24 cellular contexts compared by ENCODE assay signal in genomic region chr1:29607236-29607635, GRCh38.
DNase-seq lines count a peak whose midpoint lies in the region; FAIRE-seq and TF ChIP-seq lines count a peak whose summit lies in the region.
"Had no signal": no experiment of that assay in that cellular context is flagged by ENCODE, and none has a peak within 500 bp of the region (broad histone marks: within the 10 kb centered on the region; RNA-seq: fewer than 3 reads in every experiment).

No MANE protein-coding gene starts in this region.

- no peaks in the 10 kb centered on the region for H3K79me1 ChIP-seq in neuronal stem cell (ENCODE audit: low read depth, low read length)

- H3K23ac ChIP-seq in neuronal stem cell (ENCODE audit: low read depth, low read length, poor library complexity) = no peak overlapping the region

- FAIRE-seq in GM12892 (lab: Jason Lieb, UNC) = no peak
- FAIRE-seq: D721Med, GM19239 had no signal

- H3K36me3 ChIP-seq in HEK293 (ENCODE audit: control insufficient read depth in 2 of 2, insufficient read depth in 1 of 2, low read length in 2 of 2) (no peaks in the 10 kb centered on the region), neuronal stem cell (replicated peaks in 1 of 2; ENCODE audit: control insufficient read depth in 2 of 2, insufficient read depth in 2 of 2, low read length in 2 of 2) (no peaks in the 10 kb centered on the region)
- H3K36me3 ChIP-seq: BLaER1, Peyer's patch had no signal

- no peaks in the 10 kb centered on the region for H3K27me3 ChIP-seq in neuronal stem cell (ENCODE audit: control insufficient read depth in 3 of 3, insufficient read depth in 3 of 3, low read depth in 1 of 3, low read length in 3 of 3)
- H3K27me3 ChIP-seq: BLaER1, Peyer's patch had no signal

- H2BK12ac ChIP-seq in neuronal stem cell (ENCODE audit: low read length) = no peak overlapping the region

- no peak for TF ChIP-seq POLR2A in GM12892 (IDR thresholded peaks at IDR 0.05; ENCODE audit: low read depth, low read length)

- no peak overlapping the region for H2AFZ ChIP-seq in neuronal stem cell (ENCODE audit: low read length)

- no peak overlapping the region for H4K91ac ChIP-seq in neuronal stem cell (ENCODE audit: low read depth, low read length, poor library complexity)

- no peak overlapping the region for H2AK5ac ChIP-seq in neuronal stem cell (ENCODE audit: low read depth, low read length)

- H3K4me2 ChIP-seq in neuronal stem cell (ENCODE audit: insufficient read depth, low read length, poor library complexity, severe bottlenecking) = no peak overlapping the region
- H3K4me2 ChIP-seq: BLaER1, KMS-11 had no signal

- no peak overlapping the region for H3K14ac ChIP-seq in neuronal stem cell (ENCODE audit: low read length)

- peak; percentile 27 for DNase-seq in DMS79 treated with DMSO at 0.1 percent for 48 hours (lab: John Stamatoyannopoulos, UW)
- no peak for DNase-seq in DMS79 (lab: John Stamatoyannopoulos, UW)
- peak; percentile 31 for DNase-seq in RPMI7951 (ENCODE audit: low read depth)
- DNase-seq in neuronal stem cell (ENCODE audit: low spot score) = peak; percentile 9
- no peak for DNase-seq in SHP77 treated with DMSO at 0.1 percent for 48 hours (lab: John Stamatoyannopoulos, UW)
- DNase-seq in activated T-cell treated with anti-CD3 and anti-CD28 coated beads, Interleukin-2, amount 50 U/mL, for 1 hour = no peak
- DNase-seq in GM12892 (ENCODE audit: insufficient read length) = no peak
- DNase-seq: 8988T; CD4-positive, alpha-beta T cell; H7; IMR-90; NCI-H1092; NCI-H1417 treated with DMSO at 0.1 percent for 48 hours; NCI-H1694 treated with DMSO at 0.1 percent for 48 hours; NCI-H2081 treated with DMSO at 0.1 percent for 48 hours; NCI-H446 treated with DMSO at 0.1 percent for 48 hours; NCI-H526 treated with DMSO at 0.1 percent for 48 hours; Peyer's patch; T-helper 2 cell had no signal

- no peak overlapping the region for H3K27ac ChIP-seq in HEK293 (ENCODE audit: extremely low read depth, low read depth, low read length)
- no peak overlapping the region for H3K27ac ChIP-seq in neuronal stem cell (replicated peaks; ENCODE audit: low read length)
- H3K27ac ChIP-seq: BLaER1, KMS-11, Peyer's patch had no signal

- H2BK120ac ChIP-seq in neuronal stem cell (ENCODE audit: low read depth, low read length) = no peak overlapping the region

- H3K9ac ChIP-seq in neuronal stem cell (ENCODE audit: low read depth, low read length, poor library complexity) = no peak overlapping the region
- H3K9ac ChIP-seq: BLaER1, KMS-11 had no signal

- H3K9me3 ChIP-seq in HEK293 (ENCODE audit: control insufficient read depth, insufficient read depth, low read depth, low read length) (no peaks in the 10 kb centered on the region), neuronal stem cell (replicated peaks in 1 of 2; ENCODE audit: control insufficient read depth in 2 of 2, insufficient read depth in 1 of 2, low read depth in 1 of 2, low read length in 2 of 2) (no peaks in the 10 kb centered on the region)
- H3K9me3 ChIP-seq: Peyer's patch had no signal

- TF ChIP-seq CTCF in HEK293 (tag by site-specific recombination; IDR thresholded peaks at IDR 0.05) = no peak

- H3K18ac ChIP-seq in neuronal stem cell (ENCODE audit: low read length) = no peak overlapping the region

- no peak overlapping the region for H2BK15ac ChIP-seq in neuronal stem cell (ENCODE audit: low read length)

- POLR2A ChIA-PET in HEK293 (lab: Yijun Ruan, JAX) = no interaction called here

- no peak overlapping the region for H3K4ac ChIP-seq in neuronal stem cell (ENCODE audit: low read length)

- H3K4me1 ChIP-seq in HEK293 (ENCODE audit: control insufficient read depth, insufficient read depth, low read length) (no peaks in the 10 kb centered on the region), neuronal stem cell (ENCODE audit: control insufficient read depth in 2 of 2, insufficient read depth in 1 of 2, low read depth in 1 of 2, low read length in 2 of 2) (no peaks in the 10 kb centered on the region)
- H3K4me1 ChIP-seq: BLaER1, Peyer's patch had no signal

- no peak overlapping the region for H2BK5ac ChIP-seq in neuronal stem cell (ENCODE audit: low read length)

- CTCF ChIA-PET in HEK293 (lab: Yijun Ruan, JAX) = no interaction called here

- no peak overlapping the region for H4K8ac ChIP-seq in neuronal stem cell (ENCODE audit: low read depth, low read length)

- H3K4me3 ChIP-seq in HEK293 (ENCODE audit: low read depth, low read length) (no peak overlapping the region), neuronal stem cell (ENCODE audit: low read length in 2 of 2) (no peak overlapping the region)
- H3K4me3 ChIP-seq: BLaER1, Peyer's patch had no signal

TF ChIP-seq in HEK293, 187 proteins besides CTCF, POLR2A, EP300 and RAD21:
- no peak for TF ChIP-seq ZNF670 (tag by site-specific recombination; IDR thresholded peaks at IDR 0.05; ENCODE audit: low read depth)
- TF ChIP-seq SETDB1 (IDR thresholded peaks at IDR 0.05; ENCODE audit: insufficient read length, low read length) = peak; percentile 99
- peak; percentile 16 for TF ChIP-seq ZNF510 (tag by site-specific recombination; IDR thresholded peaks at IDR 0.05; ENCODE audit: insufficient replicate concordance)

Comparison
In these comparisons a context has a peak if more than half of its experiments do, and no peak if none do; other contexts are left out.
1. DNase-seq: peak in DMS79 treated with DMSO at 0.1 percent for 48 hours (single experiment), RPMI7951 (single experiment) and neuronal stem cell (single experiment); none in DMS79 (single experiment), SHP77 treated with DMSO at 0.1 percent for 48 hours (single experiment), activated T-cell treated with anti-CD3 and anti-CD28 coated beads, Interleukin-2, amount 50 U/mL, for 1 hour (single experiment) and GM12892 (single experiment).